9 cellular contexts compared by ENCODE assay signal in the genomic region with DNA sequence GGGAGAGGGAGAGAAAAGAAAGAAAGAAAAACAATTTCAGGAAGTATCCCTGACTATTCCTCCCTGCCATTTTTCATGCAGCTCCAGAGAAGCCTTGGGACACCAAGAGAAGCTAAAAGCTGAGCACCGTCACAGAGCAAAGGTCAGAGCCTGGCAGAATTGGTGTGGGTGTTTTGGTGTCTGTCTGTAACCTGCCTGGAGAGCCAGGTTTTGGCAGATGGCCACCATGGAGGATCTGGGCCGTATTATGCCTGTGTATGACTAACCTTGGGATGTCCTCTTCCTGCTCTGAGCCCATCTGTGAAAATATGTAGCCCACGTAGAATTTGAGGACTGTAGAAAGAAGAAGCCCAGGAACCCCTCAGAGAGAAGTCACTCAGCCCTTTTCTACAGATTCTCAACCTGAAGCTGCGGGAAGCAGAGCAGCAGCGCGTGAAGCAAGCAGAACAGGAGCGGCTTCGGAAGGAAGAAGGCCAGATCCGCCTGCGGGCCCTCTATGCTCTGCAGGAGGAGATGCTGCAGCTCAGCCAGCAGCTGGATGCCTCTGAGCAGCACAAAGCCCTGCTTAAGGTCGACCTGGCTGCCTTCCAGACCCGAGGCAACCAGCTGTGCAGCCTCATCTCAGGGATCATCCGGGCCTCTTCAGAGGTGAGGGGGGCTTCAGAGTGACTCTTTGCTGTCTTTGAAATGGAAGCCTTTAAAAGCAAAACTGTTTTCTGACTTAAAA. TPM values are rescaled to one million over a fixed set of nuclear protein-coding genes. Genes with fewer than 3 reads are reported as not detected.
A peak's percentile ranks its signal among the peaks of the same experiment; 100 is the strongest.
DNase-seq lines count a peak whose midpoint lies in the region; ATAC-seq and TF ChIP-seq lines count a peak whose summit lies in the region.
"Had no signal": no experiment of that assay in that cellular context is flagged by ENCODE, and none has a peak within 500 bp of the region (broad histone marks: within the 10 kb centered on the region; RNA-seq: fewer than 3 reads in every experiment).

No MANE protein-coding gene starts in this region.

- H3K4me3 ChIP-seq in fibroblast of mammary gland (ENCODE audit: control insufficient read depth, low read depth, low read length) (no peak overlapping the region), spleen (no peak overlapping the region)

- no peak for ATAC-seq in HG02678 (IDR thresholded peaks at IDR 0.05; ENCODE audit: unreplicated experiment)

- peak overlapping the region in 1 of 6 donors; percentile 20 for H3K27ac Mint-ChIP-seq in immature natural killer cell
- H3K27ac Mint-ChIP-seq: activated naive CD4-positive, alpha-beta T cell treated with anti-CD3 and anti-CD28 coated beads, Interleukin-2, amount 50 U/mL, for 24 hours had no signal

- peaks cover 0 to 2% of the 10 kb centered on the region in 2 donors for H3K4me1 Mint-ChIP-seq in immature natural killer cell
- H3K4me1 Mint-ChIP-seq: activated naive CD4-positive, alpha-beta T cell treated with anti-CD3 and anti-CD28 coated beads, Interleukin-2, amount 50 U/mL, for 24 hours had no signal

- DNase-seq in GM03348 (ENCODE audit: low spot score) (peak; percentile 25), NCI-H524 treated with DMSO at 0.1 percent for 48 hours (lab: John Stamatoyannopoulos, UW) (peak; percentile 73), fibroblast of mammary gland (ENCODE audit: low read depth) (peak; percentile 78), posterior cingulate gyrus (peak in 9 of 10 donors; percentile 27 to 89 (median 46)), spleen (no peak), NK-92 (lab: John Stamatoyannopoulos, UW; ENCODE audit: unreplicated experiment) (no peak), immature natural killer cell (no peak)

- H3K27me3 Mint-ChIP-seq in immature natural killer cell (ENCODE audit: low read depth in 3 of 3): peaks cover 0 to 2% (median 0%) of the 10 kb centered on the region in 3 donors
- H3K27me3 Mint-ChIP-seq: activated naive CD4-positive, alpha-beta T cell treated with anti-CD3 and anti-CD28 coated beads, Interleukin-2, amount 50 U/mL, for 24 hours had no signal

- 56 to 71% (median 66%) methylated on average over 12 to 13 of the region's 13 CpGs for WGBS in spleen, 5 donors

- intact Hi-C loops in posterior cingulate gyrus (cut with DNase I) (no loop called here), spleen (cut with DNase I; ENCODE audit: low total_unique reads) (no loop called here)

- H3K4me3 Mint-ChIP-seq in immature natural killer cell: no peak overlapping the region
- H3K4me3 Mint-ChIP-seq: activated naive CD4-positive, alpha-beta T cell treated with anti-CD3 and anti-CD28 coated beads, Interleukin-2, amount 50 U/mL, for 24 hours had no signal

- TF ChIP-seq CTCF in fibroblast of mammary gland (conservative IDR thresholded peaks at IDR 0.05; ENCODE audit: control insufficient read depth, insufficient read depth, low read depth, low read length): no peak
- no peak for TF ChIP-seq CTCF in spleen (IDR thresholded peaks at IDR 0.05 in 8 of 11, conservative IDR thresholded peaks at IDR 0.05 in 3 of 11)

- no peaks in the 10 kb centered on the region for H3K27me3 ChIP-seq in spleen (replicated peaks in 1 of 7)

- peaks cover 0 to 5% (median 0%) of the 10 kb centered on the region in 8 donors for H3K9me3 ChIP-seq in spleen

- TF ChIP-seq POLR2A in spleen (IDR thresholded peaks at IDR 0.05): no peak

- peaks cover 0 to 100% (median 85%) of the 10 kb centered on the region in 6 donors for H3K36me3 ChIP-seq in spleen

- H3K4me1 ChIP-seq in spleen: peaks cover 0 to 11% (median 2%) of the 10 kb centered on the region in 6 donors

- peaks cover 22 to 52% (median 25%) of the 10 kb centered on the region in 3 donors for H3K36me3 Mint-ChIP-seq in immature natural killer cell

- H3K9me3 Mint-ChIP-seq in immature natural killer cell: peaks cover 0 to 1% (median 0%) of the 10 kb centered on the region in 6 donors
- H3K9me3 Mint-ChIP-seq: activated naive CD4-positive, alpha-beta T cell treated with anti-CD3 and anti-CD28 coated beads, Interleukin-2, amount 50 U/mL, for 24 hours had no signal

- peak overlapping the region in 4 of 8 donors; percentile 20 to 54 (median 40) for H3K27ac ChIP-seq in spleen

RNA-seq across cellular contexts. Expression of a gene that starts 18.8 kb away (rescaled TPM):
- total RNA-seq in spleen: 10 to 100 TPM; 20.8 to 31.2 (median 25.8) TPM
- polyA plus RNA-seq in spleen (10 to 100 TPM; 14.3 to 15.1 (median 14.7) TPM), immature natural killer cell (10 to 100 TPM; 17.4 to 49.3 (median 22.8) TPM)

RNA-seq across cellular contexts. Expression of a gene that starts 29.0 kb away (rescaled TPM):
- 100 to 1,000 TPM; 228 to 386 (median 292) TPM for total RNA-seq in spleen
- polyA plus RNA-seq in spleen (100 to 1,000 TPM in 2 of 3 donors, 10 to 100 TPM in 1; 83.4 to 147 (median 118) TPM), immature natural killer cell (100 to 1,000 TPM in 1 of 3 donors, 10 to 100 TPM in 1, 1 to 10 TPM in 1; 4.8 to 112 (median 25.5) TPM)

Comparison
In these comparisons a context has a peak if more than half of its experiments do, and no peak if none do; other contexts are left out.
1. DNase-seq: peak in GM03348 (single experiment), NCI-H524 treated with DMSO at 0.1 percent for 48 hours (single experiment), fibroblast of mammary gland (single experiment) and posterior cingulate gyrus (9 of 10); none in spleen (single experiment), NK-92 (single experiment) and immature natural killer cell (0 of 3).